Comparison of ENCODE assay signal across 9 cellular contexts in the genomic region with DNA sequence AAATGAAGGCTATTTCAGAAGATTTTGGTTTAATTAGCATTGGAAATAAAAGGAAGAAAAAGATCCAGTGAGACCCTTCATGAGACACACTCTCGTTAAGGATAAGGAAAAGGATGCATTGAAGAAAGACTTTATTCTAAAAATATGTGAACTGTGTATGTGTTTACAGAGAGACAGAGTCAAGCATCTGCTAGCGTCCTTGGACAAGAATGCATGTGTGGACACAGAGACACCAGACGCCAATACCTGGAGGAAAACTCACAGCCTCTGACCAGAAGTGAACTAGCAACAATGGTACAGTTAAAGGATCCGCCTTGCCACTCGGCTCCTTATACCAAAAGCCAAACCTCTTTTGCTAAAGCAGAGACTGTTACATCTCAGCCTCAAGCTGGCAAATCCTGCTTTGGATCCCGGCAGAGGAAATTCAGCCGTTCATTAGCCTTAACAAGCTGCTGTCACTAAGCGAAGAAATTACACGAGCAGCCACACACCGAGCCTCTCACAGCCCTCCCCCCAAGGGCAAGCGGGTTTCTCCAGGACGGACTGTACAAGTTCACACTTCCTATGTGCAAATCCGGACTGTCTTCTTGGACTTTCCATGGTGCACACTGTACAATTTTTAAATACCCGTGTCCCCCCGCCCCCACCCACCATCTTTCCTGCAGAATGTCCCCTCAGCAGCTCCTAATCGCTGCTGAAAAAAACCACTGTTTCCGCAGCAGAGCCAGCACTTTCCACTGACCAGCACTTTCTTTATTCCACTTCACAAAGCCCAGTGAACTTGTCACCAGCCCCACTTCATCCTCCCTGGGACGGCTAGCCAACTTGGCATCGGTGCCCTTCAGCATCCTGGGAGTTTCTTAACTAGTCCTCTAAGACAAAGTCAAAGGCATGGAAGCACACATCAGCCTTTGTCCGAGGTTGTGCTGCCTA. TPM values are rescaled to one million over a fixed set of nuclear protein-coding genes. Genes with fewer than 3 reads are reported as not detected.
DNase-seq lines count a peak whose midpoint lies in the region; ATAC-seq and TF ChIP-seq lines count a peak whose summit lies in the region.
"Had no signal": no experiment of that assay in that cellular context is flagged by ENCODE, and none has a peak within 500 bp of the region (broad histone marks: within the 10 kb centered on the region; RNA-seq: fewer than 3 reads in every experiment).

No MANE protein-coding gene starts in this region.

- 0 to 1% methylated on average over 14 to 15 of the region's 20 CpGs for WGBS in gastroesophageal sphincter (ENCODE audit: low coverage in 1 of 2), 2 donors

- TF ChIP-seq CTCF in gastroesophageal sphincter (IDR thresholded peaks at IDR 0.05) (no peak), neural crest cell (conservative IDR thresholded peaks at IDR 0.05) (no peak)

- H3K4me1 ChIP-seq in gastroesophageal sphincter: peaks cover 20 to 62% (median 31%) of the 10 kb centered on the region in 3 donors

- DNase-seq in CD1c-positive myeloid dendritic cell (ENCODE audit: extremely low spot score) (peak; percentile 49), HK-2 (ENCODE audit: unreplicated experiment) (peak; percentile 60), neural crest cell (ENCODE audit: low read depth, low spot score) (no peak), NCI-H1930 (lab: John Stamatoyannopoulos, UW) (no peak)
- DNase-seq in activated T-helper 1 cell treated with anti-CD3 and anti-CD28 coated beads, Interleukin-12 subunit alpha, Interleukin-12 subunit beta, Interleukin-2, Interleukin-4 antibody, amounts not matched to agents 30 ng/mL and 10 ng/mL and 1 ng/mL, durations not matched to agents 14 hours and 24 hours and 36 hours (ENCODE audit: low spot score): no peak

- H3K27me3 Mint-ChIP-seq in activated T-helper 1 cell treated with anti-CD3 and anti-CD28 coated beads, Interleukin-12 subunit alpha, Interleukin-12 subunit beta, Interleukin-2, Interleukin-4 antibody, amounts not matched to agents 30 ng/mL and 10 ng/mL and 1 ng/mL, durations not matched to agents 14 hours and 24 hours and 36 hours (ENCODE audit: insufficient read depth): no peaks in the 10 kb centered on the region
- H3K27me3 Mint-ChIP-seq in neural crest cell (ENCODE audit: low read depth): no peaks in the 10 kb centered on the region

- peaks cover 62% of the 10 kb centered on the region for H3K4me1 Mint-ChIP-seq in activated T-helper 1 cell treated with anti-CD3 and anti-CD28 coated beads, Interleukin-12 subunit alpha, Interleukin-12 subunit beta, Interleukin-2, Interleukin-4 antibody, amounts not matched to agents 30 ng/mL and 10 ng/mL and 1 ng/mL, durations not matched to agents 14 hours and 24 hours and 36 hours (ENCODE audit: low read depth)
- peaks cover 73% of the 10 kb centered on the region for H3K4me1 Mint-ChIP-seq in neural crest cell

- no peaks in the 10 kb centered on the region for H3K9me3 ChIP-seq in gastroesophageal sphincter

- no peaks in the 10 kb centered on the region for H3K36me3 ChIP-seq in gastroesophageal sphincter

- ATAC-seq in gastroesophageal sphincter (peak; percentile 4), HG02798 (IDR thresholded peaks at IDR 0.05; ENCODE audit: poor library complexity, unreplicated experiment) (no peak), GM18868 (IDR thresholded peaks at IDR 0.05; ENCODE audit: unreplicated experiment) (no peak)
- ATAC-seq: K562 had no signal

- TF ChIP-seq POLR2A in gastroesophageal sphincter (IDR thresholded peaks at IDR 0.05): peak in 1 of 2 donors; percentile 55

- no peaks in the 10 kb centered on the region for H3K27me3 ChIP-seq in gastroesophageal sphincter

- H3K4me3 ChIP-seq in gastroesophageal sphincter: peak overlapping the region; percentile 73 to 89
- H3K4me3 ChIP-seq: K562 had no signal

- H3K4me3 Mint-ChIP-seq in activated T-helper 1 cell treated with anti-CD3 and anti-CD28 coated beads, Interleukin-12 subunit alpha, Interleukin-12 subunit beta, Interleukin-2, Interleukin-4 antibody, amounts not matched to agents 30 ng/mL and 10 ng/mL and 1 ng/mL, durations not matched to agents 14 hours and 24 hours and 36 hours: peak overlapping the region; percentile 98
- peak overlapping the region; percentile 98 for H3K4me3 Mint-ChIP-seq in neural crest cell

- no peaks in the 10 kb centered on the region for H3K9me3 Mint-ChIP-seq in activated T-helper 1 cell treated with anti-CD3 and anti-CD28 coated beads, Interleukin-12 subunit alpha, Interleukin-12 subunit beta, Interleukin-2, Interleukin-4 antibody, amounts not matched to agents 30 ng/mL and 10 ng/mL and 1 ng/mL, durations not matched to agents 14 hours and 24 hours and 36 hours
- no peaks in the 10 kb centered on the region for H3K9me3 Mint-ChIP-seq in neural crest cell

- intact Hi-C loops in activated T-helper 1 cell treated with anti-CD3 and anti-CD28 coated beads, Interleukin-12 subunit alpha, Interleukin-12 subunit beta, Interleukin-2, Interleukin-4 antibody, amounts not matched to agents 30 ng/mL and 10 ng/mL and 1 ng/mL, durations not matched to agents 14 hours and 24 hours and 36 hours (cut with micrococcal nuclease): loop anchor here (1.0 to 10.0 kb wide), 4 partner anchors 14 to 1091 kb away; a partner anchor contains a TSS

- peak overlapping the region; percentile 99 to 100 (median 100) for H3K27ac ChIP-seq in gastroesophageal sphincter

- H3K27ac Mint-ChIP-seq in activated T-helper 1 cell treated with anti-CD3 and anti-CD28 coated beads, Interleukin-12 subunit alpha, Interleukin-12 subunit beta, Interleukin-2, Interleukin-4 antibody, amounts not matched to agents 30 ng/mL and 10 ng/mL and 1 ng/mL, durations not matched to agents 14 hours and 24 hours and 36 hours: peak overlapping the region; percentile 97
- H3K27ac Mint-ChIP-seq in neural crest cell (ENCODE audit: unreplicated experiment): peak overlapping the region; percentile 97

- no peak for TF ChIP-seq EP300 in gastroesophageal sphincter (IDR thresholded peaks at IDR 0.05)

- H3K36me3 Mint-ChIP-seq in activated T-helper 1 cell treated with anti-CD3 and anti-CD28 coated beads, Interleukin-12 subunit alpha, Interleukin-12 subunit beta, Interleukin-2, Interleukin-4 antibody, amounts not matched to agents 30 ng/mL and 10 ng/mL and 1 ng/mL, durations not matched to agents 14 hours and 24 hours and 36 hours (ENCODE audit: low read depth): peaks cover 10% of the 10 kb centered on the region
- H3K36me3 Mint-ChIP-seq in neural crest cell (ENCODE audit: low read depth): no peaks in the 10 kb centered on the region

RNA-seq across cellular contexts. Expression of a gene that starts 1.7 kb away (rescaled TPM):
- 13.4 and 16.5 TPM in 2 replicates for total RNA-seq in activated T-helper 1 cell treated with anti-CD3 and anti-CD28 coated beads, Interleukin-12 subunit alpha, Interleukin-12 subunit beta, Interleukin-2, Interleukin-4 antibody, amounts not matched to agents 30 ng/mL and 10 ng/mL and 1 ng/mL, durations not matched to agents 14 hours and 24 hours and 36 hours
- total RNA-seq in gastroesophageal sphincter (10 to 100 TPM; 30.7 to 59.3 (median 42.1) TPM), neural crest cell (17.4 and 18.4 TPM in 2 replicates)

Comparison
In these comparisons a context has a peak if more than half of its experiments do, and no peak if none do; other contexts are left out.
1. DNase-seq: peak in CD1c-positive myeloid dendritic cell (single experiment) and HK-2 (single experiment); none in activated T-helper 1 cell treated with anti-CD3 and anti-CD28 coated beads, Interleukin-12 subunit alpha, Interleukin-12 subunit beta, Interleukin-2, Interleukin-4 antibody, amounts not matched to agents 30 ng/mL and 10 ng/mL and 1 ng/mL, durations not matched to agents 14 hours and 24 hours and 36 hours (single experiment), neural crest cell (single experiment) and NCI-H1930 (0 of 2).